ENCODE assay signal across 1 cellular context in the genomic region with DNA sequence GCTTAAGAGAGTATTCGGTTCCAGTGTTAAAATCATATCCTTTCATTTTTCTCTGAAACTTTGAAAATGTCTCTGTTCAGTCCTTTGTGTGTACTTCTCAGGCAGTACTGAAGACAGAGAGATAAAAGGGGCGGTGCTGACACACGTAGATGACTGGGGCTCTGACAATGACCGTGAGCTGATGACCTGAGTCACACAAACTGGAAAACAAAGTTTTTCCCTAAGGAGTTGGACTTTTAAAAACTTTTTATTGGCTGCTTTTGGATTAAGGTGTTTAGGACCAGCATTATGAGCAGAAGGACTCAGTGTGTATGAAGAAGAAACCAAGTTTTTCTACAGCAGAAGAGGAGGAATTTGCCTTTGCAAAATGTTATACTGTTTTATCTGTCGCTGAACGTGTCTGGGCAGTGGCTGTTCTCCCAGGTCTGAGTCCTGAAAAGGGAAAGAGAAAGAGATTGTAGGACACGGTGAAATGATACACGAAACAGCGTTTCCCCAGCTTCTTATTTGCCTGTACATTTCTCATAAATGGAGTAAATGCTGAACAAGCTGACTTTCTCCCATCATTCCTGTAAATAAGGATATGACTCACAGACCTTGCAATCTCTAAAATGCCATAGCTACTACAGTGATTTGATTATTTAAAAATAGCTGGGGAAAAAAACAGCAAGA.
TF ChIP-seq lines count a peak whose summit lies in the region.

No MANE protein-coding gene starts in this region.

TF ChIP-seq in endothelial cell of umbilical vein, 7 proteins besides CTCF, POLR2A, EP300 and RAD21 (continued from another document):
- peak; percentile 92 for TF ChIP-seq JUN (IDR thresholded peaks at IDR 0.05; ENCODE audit: borderline replicate concordance, insufficient read depth, insufficient read length, low read depth)
- no peak for TF ChIP-seq MYC (IDR thresholded peaks at IDR 0.05; ENCODE audit: low read depth, low read length)
- TF ChIP-seq EZH2 (IDR thresholded peaks at IDR 0.05; ENCODE audit: borderline replicate concordance, low read depth, low read length, severe bottlenecking): no peak
